In genomic region chr22:38505595-38506117, GRCh38 we compare ENCODE assay signal across 8 cellular contexts. TPM values are rescaled to one million over a fixed set of nuclear protein-coding genes. Genes with fewer than 3 reads are reported as not detected.
DNase-seq lines count a peak whose midpoint lies in the region; ATAC-seq lines count a peak whose summit lies in the region.

No MANE protein-coding gene starts in this region.

- peak overlapping the region; percentile 99 for H2BK5ac ChIP-seq in mesenchymal stem cell (ENCODE audit: low read depth, low read length, poor library complexity, severe bottlenecking)

- H2AK5ac ChIP-seq in mesenchymal stem cell (ENCODE audit: low read length, severe bottlenecking), result peak overlapping the region; percentile 94

- peak overlapping the region; percentile 100 for H4K91ac ChIP-seq in mesenchymal stem cell (ENCODE audit: low read length)

- peak overlapping the region; percentile 99 for H3K27ac ChIP-seq in effector memory CD4-positive, alpha-beta T cell (ENCODE audit: insufficient read depth, low read length, poor library complexity, severe bottlenecking)
- peak overlapping the region; percentile 98 for H3K27ac ChIP-seq in mesenchymal stem cell (ENCODE audit: low read length, poor library complexity, severe bottlenecking)

- under 1% methylated on average over 61 of the region's 63 CpGs for WGBS in mesenchymal stem cell

- H2AFZ ChIP-seq in mesenchymal stem cell (ENCODE audit: low read depth, low read length), result no peak overlapping the region

- POLR2A ChIA-PET in activated CD4-positive, alpha-beta T cell treated with anti-CD3 and anti-CD28 coated beads, Interleukin-2, amount 10 ng/mL, durations not matched to agents 7 days and 5 days (lab: Charles Lee), result no interaction called here

- H3K4me3 Mint-ChIP-seq in activated CD4-positive, alpha-beta T cell treated with anti-CD3 and anti-CD28 coated beads, Interleukin-2, amount 10 ng/mL, durations not matched to agents 7 days and 5 days, result peak overlapping the region; percentile 98

- H3K4me2 ChIP-seq in mesenchymal stem cell (ENCODE audit: low read length, poor library complexity, severe bottlenecking), result peak overlapping the region; percentile 45

- peak overlapping the region; percentile 99 to 100 for H3K4ac ChIP-seq in mesenchymal stem cell (ENCODE audit: low read depth in 1 of 2, low read length in 2 of 2)

- H2BK12ac ChIP-seq in mesenchymal stem cell (ENCODE audit: low read length in 2 of 2), result no peak overlapping the region

- peak overlapping the region; percentile 99 to 100 for H3K18ac ChIP-seq in mesenchymal stem cell (ENCODE audit: low read depth in 1 of 2, low read length in 2 of 2)

- H3K36me3 Mint-ChIP-seq in activated CD4-positive, alpha-beta T cell treated with anti-CD3 and anti-CD28 coated beads, Interleukin-2, amount 10 ng/mL, durations not matched to agents 7 days and 5 days (ENCODE audit: low read depth), result peaks cover 51% of the 10 kb centered on the region

- H3K9me3 ChIP-seq in effector memory CD4-positive, alpha-beta T cell (ENCODE audit: control insufficient read depth, low read length), result no peaks in the 10 kb centered on the region
- H3K9me3 ChIP-seq in mesenchymal stem cell (ENCODE audit: control insufficient read depth, low read length), result no peaks in the 10 kb centered on the region

- H3K23ac ChIP-seq in mesenchymal stem cell (ENCODE audit: low read length in 2 of 2), result peak overlapping the region in 1 of 2 experiments; percentile 97

- H3K9me3 Mint-ChIP-seq in activated CD4-positive, alpha-beta T cell treated with anti-CD3 and anti-CD28 coated beads, Interleukin-2, amount 10 ng/mL, durations not matched to agents 7 days and 5 days, result no peaks in the 10 kb centered on the region

- peak overlapping the region; percentile 50 to 97 for H3K14ac ChIP-seq in mesenchymal stem cell (ENCODE audit: low read length in 2 of 2)

- peak; percentile 23 for ATAC-seq in GM21529 (IDR thresholded peaks at IDR 0.05; ENCODE audit: unreplicated experiment)

- H3K79me1 ChIP-seq in mesenchymal stem cell (replicated peaks; ENCODE audit: low read length, poor library complexity, severe bottlenecking), result peaks cover 4% of the 10 kb centered on the region

- peak overlapping the region; percentile 75 for H3K4me3 ChIP-seq in Jurkat, Clone E6-1 (ENCODE audit: low read length)
- peak overlapping the region; percentile 96 for H3K4me3 ChIP-seq in effector memory CD4-positive, alpha-beta T cell (ENCODE audit: insufficient read depth, low read depth, low read length, poor library complexity, severe bottlenecking)
- H3K4me3 ChIP-seq in mesenchymal stem cell (ENCODE audit: insufficient read depth in 1 of 2, low read depth in 1 of 2, low read length in 2 of 2), result peak overlapping the region; percentile 84 to 92

- CTCF ChIA-PET in activated CD4-positive, alpha-beta T cell treated with anti-CD3 and anti-CD28 coated beads, Interleukin-2, amount 10 ng/mL, durations not matched to agents 7 days and 5 days (lab: Charles Lee), result no interaction called here

- peak overlapping the region; percentile 92 for H2BK15ac ChIP-seq in mesenchymal stem cell (ENCODE audit: low read depth, poor library complexity, severe bottlenecking)

- peaks cover 52% of the 10 kb centered on the region for H3K4me1 Mint-ChIP-seq in activated CD4-positive, alpha-beta T cell treated with anti-CD3 and anti-CD28 coated beads, Interleukin-2, amount 10 ng/mL, durations not matched to agents 7 days and 5 days

- DNase-seq in ELR (ENCODE audit: low read depth) (peak; percentile 53), mesenchymal stem cell (peak; percentile 72), SKM-1 treated with dmso at 0.1 percent for 144 hours (lab: John Stamatoyannopoulos, UW; ENCODE audit: unreplicated experiment) (no peak)
- no peak for DNase-seq in Jurkat, Clone E6-1 (ENCODE audit: low read depth, low spot score)
- peak; percentile 61 for DNase-seq in activated CD4-positive, alpha-beta T cell treated with anti-CD3 and anti-CD28 coated beads, Interleukin-2, amount 10 ng/mL, durations not matched to agents 7 days and 5 days
- peak in 2 of 3 donors; percentile 13 to 23 for DNase-seq in effector memory CD4-positive, alpha-beta T cell
- peak; percentile 50 for DNase-seq in stimulated activated CD8-positive, alpha-beta memory T cell treated with anti-CD3 and anti-CD28 coated beads, Interleukin-12 subunit alpha, Interleukin-12 subunit beta, amount 100 ng/mL, for 4 hours (ENCODE audit: low read depth)

- no peaks in the 10 kb centered on the region for H3K27me3 ChIP-seq in effector memory CD4-positive, alpha-beta T cell (replicated peaks; ENCODE audit: control insufficient read depth, insufficient read depth, low read length, poor library complexity, severe bottlenecking)
- no peaks in the 10 kb centered on the region for H3K27me3 ChIP-seq in mesenchymal stem cell (ENCODE audit: control insufficient read depth in 1 of 2, insufficient read depth in 1 of 2, low read length in 2 of 2)

- H3K9ac ChIP-seq in mesenchymal stem cell (ENCODE audit: low read length), result peak overlapping the region; percentile 99

- H3K27me3 Mint-ChIP-seq in activated CD4-positive, alpha-beta T cell treated with anti-CD3 and anti-CD28 coated beads, Interleukin-2, amount 10 ng/mL, durations not matched to agents 7 days and 5 days, result no peaks in the 10 kb centered on the region

- H3K4me1 ChIP-seq in effector memory CD4-positive, alpha-beta T cell (ENCODE audit: control insufficient read depth, insufficient read depth, low read length, poor library complexity, severe bottlenecking), result peaks cover 26% of the 10 kb centered on the region
- H3K4me1 ChIP-seq in mesenchymal stem cell (ENCODE audit: control insufficient read depth, insufficient read depth, low read depth, low read length), result peaks cover 3% of the 10 kb centered on the region

- H2BK120ac ChIP-seq in mesenchymal stem cell (ENCODE audit: low read depth, low read length), result peak overlapping the region; percentile 99

- peaks cover 4% of the 10 kb centered on the region for H3K36me3 ChIP-seq in effector memory CD4-positive, alpha-beta T cell (ENCODE audit: control insufficient read depth, insufficient read depth, low read length)
- peaks cover 7 to 33% of the 10 kb centered on the region in 2 experiments for H3K36me3 ChIP-seq in mesenchymal stem cell (ENCODE audit: control insufficient read depth in 1 of 2, insufficient read depth in 2 of 2, low read depth in 1 of 2, low read length in 2 of 2)

- H3K27ac Mint-ChIP-seq in activated CD4-positive, alpha-beta T cell treated with anti-CD3 and anti-CD28 coated beads, Interleukin-2, amount 10 ng/mL, durations not matched to agents 7 days and 5 days, result peak overlapping the region; percentile 100

- peak overlapping the region; percentile 100 for H4K8ac ChIP-seq in mesenchymal stem cell (ENCODE audit: low read length)

RNA-seq across cellular contexts. Expression of gene DDX17, which starts 0.5 kb away (rescaled TPM):
- 142 TPM for polyA plus RNA-seq in Jurkat, Clone E6-1 (2012; ENCODE audit: insufficient read depth, insufficient read length)
- 100 to 1,000 TPM; 468 to 521 TPM for total RNA-seq in activated CD4-positive, alpha-beta T cell treated with anti-CD3 and anti-CD28 coated beads, Interleukin-2, amount 10 ng/mL, durations not matched to agents 7 days and 5 days
- 121 TPM for polyA plus RNA-seq in mesenchymal stem cell (2013, experiment 1 of 2)
- 114 TPM for polyA plus RNA-seq in mesenchymal stem cell (2013, experiment 2 of 2)

RNA-seq across cellular contexts. Expression of gene KDELR3, which starts 37.8 kb away (rescaled TPM):
- polyA plus RNA-seq in Jurkat, Clone E6-1 (2012; ENCODE audit: insufficient read depth, insufficient read length), result not detected
- under 1 TPM; 0.17 to 0.23 TPM for total RNA-seq in activated CD4-positive, alpha-beta T cell treated with anti-CD3 and anti-CD28 coated beads, Interleukin-2, amount 10 ng/mL, durations not matched to agents 7 days and 5 days
- 167 TPM for polyA plus RNA-seq in mesenchymal stem cell (2013, experiment 1 of 2)
- polyA plus RNA-seq in mesenchymal stem cell (2013, experiment 2 of 2), result 172 TPM

RNA-seq across cellular contexts. Expression of gene KCNJ4, which starts 50.7 kb away (rescaled TPM):
- polyA plus RNA-seq in Jurkat, Clone E6-1 (2012; ENCODE audit: insufficient read depth, insufficient read length), result 0.61 TPM
- total RNA-seq in activated CD4-positive, alpha-beta T cell treated with anti-CD3 and anti-CD28 coated beads, Interleukin-2, amount 10 ng/mL, durations not matched to agents 7 days and 5 days, result not detected
- 0.08 TPM for polyA plus RNA-seq in mesenchymal stem cell (2013, experiment 1 of 2)
- 0.05 TPM for polyA plus RNA-seq in mesenchymal stem cell (2013, experiment 2 of 2)

Comparison
In these comparisons a context has a peak if more than half of its experiments do, and no peak if none do; other contexts are left out.
1. DNase-seq: peak in ELR (single experiment), activated CD4-positive, alpha-beta T cell treated with anti-CD3 and anti-CD28 coated beads, Interleukin-2, amount 10 ng/mL, durations not matched to agents 7 days and 5 days (single experiment), effector memory CD4-positive, alpha-beta T cell (2 of 3), mesenchymal stem cell (single experiment) and stimulated activated CD8-positive, alpha-beta memory T cell treated with anti-CD3 and anti-CD28 coated beads, Interleukin-12 subunit alpha, Interleukin-12 subunit beta, amount 100 ng/mL, for 4 hours (single experiment); none in Jurkat, Clone E6-1 (single experiment) and SKM-1 treated with dmso at 0.1 percent for 144 hours (single experiment).
2. Peak in every context shown above with its lines, with median percentiles within 50 percentile points of each other: H3K4me3 ChIP-seq.